1 cellular context compared by ENCODE assay signal in the genomic region with DNA sequence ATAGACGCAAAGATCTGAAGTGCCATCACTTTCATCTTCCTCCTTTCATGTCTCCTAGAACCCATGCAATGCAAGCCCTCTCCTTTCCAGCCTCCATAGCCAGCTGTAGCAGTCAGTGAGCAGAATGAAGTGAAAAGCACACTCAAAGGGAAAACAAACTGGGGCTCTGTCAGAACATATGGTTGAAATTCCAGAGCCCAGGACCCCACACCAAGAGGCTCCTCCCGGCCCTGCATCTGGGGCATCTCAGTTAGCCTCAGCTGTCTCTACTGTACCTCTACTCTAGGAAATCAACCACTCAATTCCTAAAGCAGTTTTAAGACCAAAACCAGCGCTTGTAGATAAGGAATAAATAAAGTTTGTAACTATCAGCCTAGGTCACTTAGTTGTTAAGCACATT.
TF ChIP-seq lines count a peak whose summit lies in the region.

No MANE protein-coding gene starts in this region.

TF ChIP-seq in GM23338, 12 proteins besides CTCF, POLR2A, EP300 and RAD21 (continued from another document):
- TF ChIP-seq, protein P1, sequence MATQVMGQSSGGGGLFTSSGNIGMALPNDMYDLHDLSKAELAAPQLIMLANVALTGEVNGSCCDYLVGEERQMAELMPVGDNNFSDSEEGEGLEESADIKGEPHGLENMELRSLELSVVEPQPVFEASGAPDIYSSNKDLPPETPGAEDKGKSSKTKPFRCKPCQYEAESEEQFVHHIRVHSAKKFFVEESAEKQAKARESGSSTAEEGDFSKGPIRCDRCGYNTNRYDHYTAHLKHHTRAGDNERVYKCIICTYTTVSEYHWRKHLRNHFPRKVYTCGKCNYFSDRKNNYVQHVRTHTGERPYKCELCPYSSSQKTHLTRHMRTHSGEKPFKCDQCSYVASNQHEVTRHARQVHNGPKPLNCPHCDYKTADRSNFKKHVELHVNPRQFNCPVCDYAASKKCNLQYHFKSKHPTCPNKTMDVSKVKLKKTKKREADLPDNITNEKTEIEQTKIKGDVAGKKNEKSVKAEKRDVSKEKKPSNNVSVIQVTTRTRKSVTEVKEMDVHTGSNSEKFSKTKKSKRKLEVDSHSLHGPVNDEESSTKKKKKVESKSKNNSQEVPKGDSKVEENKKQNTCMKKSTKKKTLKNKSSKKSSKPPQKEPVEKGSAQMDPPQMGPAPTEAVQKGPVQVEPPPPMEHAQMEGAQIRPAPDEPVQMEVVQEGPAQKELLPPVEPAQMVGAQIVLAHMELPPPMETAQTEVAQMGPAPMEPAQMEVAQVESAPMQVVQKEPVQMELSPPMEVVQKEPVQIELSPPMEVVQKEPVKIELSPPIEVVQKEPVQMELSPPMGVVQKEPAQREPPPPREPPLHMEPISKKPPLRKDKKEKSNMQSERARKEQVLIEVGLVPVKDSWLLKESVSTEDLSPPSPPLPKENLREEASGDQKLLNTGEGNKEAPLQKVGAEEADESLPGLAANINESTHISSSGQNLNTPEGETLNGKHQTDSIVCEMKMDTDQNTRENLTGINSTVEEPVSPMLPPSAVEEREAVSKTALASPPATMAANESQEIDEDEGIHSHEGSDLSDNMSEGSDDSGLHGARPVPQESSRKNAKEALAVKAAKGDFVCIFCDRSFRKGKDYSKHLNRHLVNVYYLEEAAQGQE (IDR thresholded peaks at IDR 0.05; ENCODE audit: unreplicated experiment), result no peak
